Comparison of ENCODE assay signal across 7 cellular contexts in genomic region chr4:87196146-87196545, GRCh38.
"Had no signal": no experiment of that assay in that cellular context is flagged by ENCODE, and none has a peak within 500 bp of the region (broad histone marks: within the 10 kb centered on the region; RNA-seq: fewer than 3 reads in every experiment).

No MANE protein-coding gene starts in this region.

- H3K4me3 ChIP-seq: GM12878 had no signal

- FAIRE-seq: GM12878, GM12891, GM12892, GM18507, GM19239 had no signal

- ATAC-seq: GM12878 had no signal

- DNase-seq: GDM1, GF-D8 had no signal
